ENCODE assay signal across 1 cellular context in genomic region chr19:18416778-18417249, GRCh38.
TF ChIP-seq lines count a peak whose summit lies in the region.

No MANE protein-coding gene starts in this region.

TF ChIP-seq in HepG2, 621 proteins besides CTCF, POLR2A, EP300 and RAD21 (continued from another document and continues in another):
- TF ChIP-seq MLXIP (CRISPR knock-in tag; IDR thresholded peaks at IDR 0.05; ENCODE audit: borderline replicate concordance) (no peak; the same call in 1 of the 2 replicates), ATF3 (CRISPR knock-in tag; IDR thresholded peaks at IDR 0.05) (no peak), ZNF207 (IDR thresholded peaks at IDR 0.05; ENCODE audit: borderline replicate concordance) (no peak), ZMAT3 (CRISPR knock-in tag; conservative IDR thresholded peaks at IDR 0.05) (no peak), ZNF383 (CRISPR knock-in tag; IDR thresholded peaks at IDR 0.05; ENCODE audit: borderline replicate concordance) (no peak), MNT (IDR thresholded peaks at IDR 0.05) (no peak), AGO1 (IDR thresholded peaks at IDR 0.05; ENCODE audit: low read depth, low read length, poor library complexity, severe bottlenecking) (no peak), ZNF501 (CRISPR knock-in tag; IDR thresholded peaks at IDR 0.05) (no peak), ZNF839 (CRISPR knock-in tag; IDR thresholded peaks at IDR 0.05; ENCODE audit: borderline replicate concordance) (no peak), MAFG (CRISPR knock-in tag; IDR thresholded peaks at IDR 0.05) (no peak), BRCA1 (CRISPR knock-in tag; IDR thresholded peaks at IDR 0.05) (no peak), NAIF1 (CRISPR knock-in tag; IDR thresholded peaks at IDR 0.05; ENCODE audit: borderline replicate concordance) (no peak), MBD4 (IDR thresholded peaks at IDR 0.05; ENCODE audit: borderline replicate concordance, low read length) (no peak), ZSCAN25 (CRISPR knock-in tag; IDR thresholded peaks at IDR 0.05) (no peak), NCOA2 (CRISPR knock-in tag; IDR thresholded peaks at IDR 0.05) (no peak), ZNF432 (CRISPR knock-in tag; IDR thresholded peaks at IDR 0.05; ENCODE audit: borderline replicate concordance) (no peak), NR2C2 (CRISPR knock-in tag; IDR thresholded peaks at IDR 0.05; ENCODE audit: borderline replicate concordance) (no peak), HOXA5 (CRISPR knock-in tag; IDR thresholded peaks at IDR 0.05) (no peak), IRF9 (CRISPR knock-in tag; IDR thresholded peaks at IDR 0.05; ENCODE audit: borderline replicate concordance) (peak; percentile 71; the same call in 1 of the 2 replicates), ETV6 (CRISPR knock-in tag; conservative IDR thresholded peaks at IDR 0.05) (no peak), IRF1 (CRISPR knock-in tag; IDR thresholded peaks at IDR 0.05; ENCODE audit: low read depth) (no peak), ZNF34 (CRISPR knock-in tag; IDR thresholded peaks at IDR 0.05; ENCODE audit: borderline replicate concordance) (no peak), ZNF574 (CRISPR knock-in tag; IDR thresholded peaks at IDR 0.05) (peak; percentile 20; the same call in 1 of the 2 replicates), GMEB2 (CRISPR knock-in tag; IDR thresholded peaks at IDR 0.05; ENCODE audit: low read depth) (no peak), KAT8 (CRISPR knock-in tag; IDR thresholded peaks at IDR 0.05) (no peak), ZNF674 (CRISPR knock-in tag; IDR thresholded peaks at IDR 0.05; ENCODE audit: low read depth) (no peak), ZNF660 (CRISPR knock-in tag; IDR thresholded peaks at IDR 0.05; ENCODE audit: borderline replicate concordance, low read depth) (no peak), ZNF33A (CRISPR knock-in tag; IDR thresholded peaks at IDR 0.05; ENCODE audit: borderline replicate concordance) (no peak), ZNF260 (CRISPR knock-in tag; IDR thresholded peaks at IDR 0.05; ENCODE audit: borderline replicate concordance, low read depth) (no peak), MAZ (IDR thresholded peaks at IDR 0.05; ENCODE audit: borderline replicate concordance, low read depth, low read length) (peak; percentile 93), MAZ (CRISPR knock-in tag; IDR thresholded peaks at IDR 0.05; ENCODE audit: low read depth) (peak; percentile 59; the same call in 1 of the 2 replicates), PHF21A (CRISPR knock-in tag; IDR thresholded peaks at IDR 0.05) (no peak), ZMYM2 (CRISPR knock-in tag; IDR thresholded peaks at IDR 0.05) (no peak), ZNF687 (CRISPR knock-in tag; IDR thresholded peaks at IDR 0.05) (no peak; the same call in 1 of the 2 replicates), RAD51 (IDR thresholded peaks at IDR 0.05; ENCODE audit: borderline replicate concordance) (no peak), AGO2 (optimal IDR thresholded peaks at IDR 0.05; ENCODE audit: low read depth, low read length) (no peak), PBX3 (CRISPR knock-in tag; IDR thresholded peaks at IDR 0.05; ENCODE audit: borderline replicate concordance) (no peak), NFRKB (IDR thresholded peaks at IDR 0.05) (no peak), SSRP1 (CRISPR knock-in tag; IDR thresholded peaks at IDR 0.05) (no peak), SKIL (CRISPR knock-in tag; IDR thresholded peaks at IDR 0.05; ENCODE audit: borderline replicate concordance) (0 out of 2 replicates have a peak, but pooled peaks have one; percentile 32), ZBTB43 (CRISPR knock-in tag; conservative IDR thresholded peaks at IDR 0.05) (no peak; the same call in 1 of the 2 replicates), KLF12 (CRISPR knock-in tag; IDR thresholded peaks at IDR 0.05; ENCODE audit: borderline replicate concordance) (no peak)
